In genomic region chr17:58351182-58351581, GRCh38 we compare ENCODE assay signal across 8 cellular contexts. TPM values are rescaled to one million over a fixed set of nuclear protein-coding genes. Genes with fewer than 3 reads are reported as not detected.
DNase-seq lines count a peak whose midpoint lies in the region; ATAC-seq and TF ChIP-seq lines count a peak whose summit lies in the region.

No MANE protein-coding gene starts in this region.

- H3K79me2 ChIP-seq in mammary epithelial cell (ENCODE audit: insufficient read depth, low read length), result peaks cover 17% of the 10 kb centered on the region

- H2AFZ ChIP-seq in mammary epithelial cell (ENCODE audit: low read depth, low read length), result peak overlapping the region; percentile 91

- TF ChIP-seq CTCF in 22Rv1 (IDR thresholded peaks at IDR 0.05), result no peak
- TF ChIP-seq CTCF in mammary epithelial cell (conservative IDR thresholded peaks at IDR 0.05 in 1 of 2, IDR thresholded peaks at IDR 0.05 in 1 of 2; ENCODE audit: extremely low read depth in 1 of 2, insufficient read depth in 1 of 2, low read depth in 1 of 2, low read length in 2 of 2), result no peak

- H3K4me3 ChIP-seq in HUES6 (ENCODE audit: low read depth, low read length), result peak overlapping the region; percentile 100
- H3K4me3 ChIP-seq in mammary epithelial cell (replicated peaks in 1 of 3; ENCODE audit: insufficient read depth in 1 of 3, low read depth in 2 of 3, low read length in 3 of 3), result peak overlapping the region; percentile 80 to 96 (median 88)
- peak overlapping the region; percentile 95 to 100 for H3K4me3 ChIP-seq in mucosa of rectum (ENCODE audit: low read length in 2 of 2)

- H3K4me2 ChIP-seq in mammary epithelial cell (ENCODE audit: insufficient read depth, low read depth, low read length), result peak overlapping the region; percentile 86

- H3K36me3 ChIP-seq in HUES6 (ENCODE audit: control insufficient read depth, insufficient read depth, low read length), result peaks cover 50% of the 10 kb centered on the region
- H3K36me3 ChIP-seq in mammary epithelial cell (ENCODE audit: insufficient read depth, low read length), result peaks cover 15% of the 10 kb centered on the region
- H3K36me3 ChIP-seq in mucosa of rectum (ENCODE audit: control insufficient read depth in 2 of 2, insufficient read depth in 2 of 2, low read length in 2 of 2), result peaks cover 42 to 52% of the 10 kb centered on the region in 2 donors

- intact Hi-C loops in mammary epithelial cell (cut with micrococcal nuclease), result no loop called here

- peak overlapping the region; percentile 99 for H3K9ac ChIP-seq in HUES6 (ENCODE audit: low read length)
- peak overlapping the region; percentile 85 for H3K9ac ChIP-seq in mammary epithelial cell (ENCODE audit: insufficient read depth, low read length)
- H3K9ac ChIP-seq in mucosa of rectum (ENCODE audit: low read depth in 1 of 2, low read length in 2 of 2), result peak overlapping the region; percentile 87 to 94

- H3K4me1 ChIP-seq in HUES6 (ENCODE audit: control insufficient read depth, insufficient read depth, low read length) (peaks cover 17% of the 10 kb centered on the region), mammary epithelial cell (ENCODE audit: insufficient read depth, low read length) (peaks cover 14% of the 10 kb centered on the region), mucosa of rectum (ENCODE audit: control insufficient read depth in 2 of 2, insufficient read depth in 2 of 2, low read length in 2 of 2) (peaks cover 7 to 17% of the 10 kb centered on the region in 2 donors)

- TSS peak; percentile 28 for BruUV-seq in mammary epithelial cell (replicated peaks; lab: Mats Ljungman, UMichigan)

- H3K27ac ChIP-seq in 22Rv1, result peak overlapping the region; percentile 98; the same call in 1 of the 2 replicates
- no peak overlapping the region; the same call in 1 of the 2 replicates for H3K27ac ChIP-seq in HUES6 (ENCODE audit: low read depth, low read length)
- peak overlapping the region; percentile 69 for H3K27ac ChIP-seq in mammary epithelial cell (ENCODE audit: insufficient read depth, low read depth, low read length)
- no peak overlapping the region for H3K27ac ChIP-seq in mucosa of rectum (ENCODE audit: low read depth in 2 of 2, low read length in 2 of 2)

- ATAC-seq in HG02763 (IDR thresholded peaks at IDR 0.05; ENCODE audit: unreplicated experiment), result no peak

- WGBS in mammary epithelial cell (ENCODE audit: low coverage, missing lambda C conversion rate), result 53% methylated on average over 4 of the region's 4 CpGs

- H4K20me1 ChIP-seq in mammary epithelial cell (ENCODE audit: insufficient read depth, low read length), result no peaks in the 10 kb centered on the region

- no peaks in the 10 kb centered on the region for H3K9me3 ChIP-seq in HUES6 (ENCODE audit: control insufficient read depth, insufficient read depth, low read depth, low read length)
- no peaks in the 10 kb centered on the region for H3K9me3 ChIP-seq in mammary epithelial cell (replicated peaks; ENCODE audit: insufficient read depth, low read length)
- no peaks in the 10 kb centered on the region for H3K9me3 ChIP-seq in mucosa of rectum (ENCODE audit: control insufficient read depth in 2 of 2, low read length in 2 of 2)

- dilution Hi-C loops in mammary epithelial cell (cut with HindIII; ENCODE audit: low sequenced_read_pairs), result no loop called here

- in situ Hi-C loops in mammary epithelial cell (cut with MboI; ENCODE audit: low sequenced_read_pairs in 2 of 2), result loop anchor here (5.0 to 10.0 kb wide), 2 partner anchors 64 to 66 kb away; partner anchors contain the start of gene RNF43 (in 2 of the 2)

- DNase-seq in mammary epithelial cell (no peak), hepatic stellate cell (ENCODE audit: low spot score) (no peak), NCI-H1694 treated with DMSO at 0.1 percent for 48 hours (lab: John Stamatoyannopoulos, UW) (no peak), NCI-H774 (lab: John Stamatoyannopoulos, UW) (no peak)

- CTCF ChIA-PET in mammary epithelial cell (lab: Charles Lee; ENCODE audit: low non-redundant PET), result no interaction called here

- H3K27me3 ChIP-seq in HUES6 (ENCODE audit: control insufficient read depth, insufficient read depth, low read length) (no peaks in the 10 kb centered on the region), mammary epithelial cell (ENCODE audit: insufficient read depth, low read length) (no peaks in the 10 kb centered on the region), mucosa of rectum (ENCODE audit: control insufficient read depth in 2 of 2, insufficient read depth in 2 of 2, low read length in 2 of 2) (no peaks in the 10 kb centered on the region)

RNA-seq across cellular contexts. Expression of gene SUPT4H1, which starts 0.8 kb away (rescaled TPM):
- 10 to 100 TPM; 32.3 to 55.3 TPM for total RNA-seq in mammary epithelial cell
- 94.7 TPM for polyA plus RNA-seq in mammary epithelial cell
- 126 TPM for polyA minus RNA-seq in mammary epithelial cell

RNA-seq across cellular contexts. Expression of gene TSPOAP1, which starts 22.6 kb away (rescaled TPM):
- under 1 TPM; 0.05 to 0.17 TPM for total RNA-seq in mammary epithelial cell
- not detected for polyA plus RNA-seq in mammary epithelial cell
- not detected for polyA minus RNA-seq in mammary epithelial cell

Comparison
In these comparisons a context has a peak if more than half of its experiments do, and no peak if none do; other contexts are left out.
1. H3K27ac ChIP-seq: peak in 22Rv1 (single experiment) and mammary epithelial cell (single experiment); none in HUES6 (single experiment) and mucosa of rectum (0 of 2).
2. Peak in every context shown above with its lines, with median percentiles within 50 percentile points of each other: H3K4me3 ChIP-seq and H3K9ac ChIP-seq.